8 cellular contexts compared by ENCODE assay signal in the genomic region with DNA sequence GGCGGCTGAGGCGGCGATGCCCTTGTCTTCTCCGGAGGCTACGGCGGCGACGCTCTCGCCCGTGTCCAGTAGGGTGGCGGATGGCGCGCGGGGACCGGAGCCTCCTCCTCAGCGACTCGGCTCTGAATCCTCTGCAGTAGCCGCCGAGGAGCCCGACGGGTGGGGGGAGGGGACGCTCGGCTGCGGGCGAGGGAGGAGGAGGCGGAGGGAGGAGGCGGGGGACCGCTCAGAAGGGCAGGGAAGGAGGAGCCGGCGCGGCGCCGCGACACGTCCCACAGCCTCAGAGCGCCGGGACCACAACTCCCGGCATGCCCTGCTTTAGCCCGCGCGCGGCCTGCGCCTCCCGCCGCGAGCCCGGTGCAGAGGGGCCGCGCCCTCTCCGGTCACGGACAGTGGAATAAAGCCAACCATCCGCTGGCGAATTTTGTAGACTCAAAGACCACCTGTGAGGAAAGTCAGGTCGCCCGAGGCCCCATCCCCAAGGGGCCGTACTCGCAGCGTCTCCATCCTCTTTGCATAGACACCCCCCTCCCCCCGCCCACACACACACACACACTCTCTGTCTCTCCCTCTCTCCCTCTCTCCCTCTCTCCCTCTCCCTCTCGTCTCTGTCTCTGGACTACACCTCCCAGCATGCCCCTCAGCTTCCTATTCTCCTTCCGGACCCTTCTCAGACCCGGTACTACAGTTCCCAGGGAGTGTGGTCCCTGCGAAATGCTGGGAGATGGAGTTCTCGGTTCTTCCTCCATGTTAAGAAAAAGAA. TPM values are rescaled to one million over a fixed set of nuclear protein-coding genes. Genes with fewer than 3 reads are reported as not detected.
DNase-seq lines count a peak whose midpoint lies in the region; ATAC-seq, FAIRE-seq and TF ChIP-seq lines count a peak whose summit lies in the region.

A gene with protein sequence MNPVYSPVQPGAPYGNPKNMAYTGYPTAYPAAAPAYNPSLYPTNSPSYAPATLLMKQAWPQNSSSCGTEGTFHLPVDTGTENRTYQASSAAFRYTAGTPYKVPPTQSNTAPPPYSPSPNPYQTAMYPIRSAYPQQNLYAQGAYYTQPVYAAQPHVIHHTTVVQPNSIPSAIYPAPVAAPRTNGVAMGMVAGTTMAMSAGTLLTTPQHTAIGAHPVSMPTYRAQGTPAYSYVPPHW (minus strand): TSS at position 157 of the 763 bp plus-strand sequence. CDS start 129,638 bp downstream, outside the sequence.

- no peaks in the 10 kb centered on the region for H3K9me3 ChIP-seq in aorta (ENCODE audit: control insufficient read depth, low read length)

- in situ Hi-C loops in astrocyte of the cerebellum (cut with HindIII; ENCODE audit: low sequenced_read_pairs) = no loop called here

- H3K27me3 ChIP-seq in rectal smooth muscle tissue (ENCODE audit: control insufficient read depth, insufficient read depth, low read length) (no peaks in the 10 kb centered on the region), aorta (ENCODE audit: control insufficient read depth in 1 of 2, insufficient read depth in 2 of 2, low read length in 1 of 2) (no peaks in the 10 kb centered on the region)

- FAIRE-seq in GM18507 (lab: Jason Lieb, UNC) = peak; percentile 91

- WGBS in aorta, 2 donors = 0% methylated on average over 41 to 64 of the region's 64 CpGs

- no peak for TF ChIP-seq CTCF in astrocyte of the cerebellum (IDR thresholded peaks at IDR 0.05; ENCODE audit: low read depth, low read length, missing control alignments)

- H3K4me3 ChIP-seq in astrocyte of the cerebellum (ENCODE audit: low read depth, low read length) (peak within 1 kb of the TSS; percentile 75), rectal smooth muscle tissue (ENCODE audit: low read length) (peak within 1 kb of the TSS; percentile 82), aorta (ENCODE audit: low read length in 2 of 2) (peak within 1 kb of the TSS; percentile 73 to 85)

- H3K9ac ChIP-seq in rectal smooth muscle tissue (ENCODE audit: low read length) = peak within 1 kb of the TSS; percentile 46

- peak; percentile 92 for ATAC-seq in HG02981 (IDR thresholded peaks at IDR 0.05; ENCODE audit: unreplicated experiment)
- peak; percentile 100 for ATAC-seq in aorta (ENCODE audit: low FRiP score)

- intact Hi-C loops in aorta (cut with DNase I) = no loop called here

- DNase-seq in GM18507 (ENCODE audit: extremely low spot score, insufficient read length, low read depth) (peak; percentile 97), NCI-H2029 treated with DMSO at 0.1 percent for 48 hours (lab: John Stamatoyannopoulos, UW) (peak; percentile 96), T-helper 9 cell (peak; percentile 91), astrocyte of the cerebellum (ENCODE audit: low read depth) (peak; percentile 96), hepatic stellate cell (ENCODE audit: low spot score) (peak; percentile 94), aorta (peak; percentile 98 to 99)

- H3K4me1 ChIP-seq in rectal smooth muscle tissue (ENCODE audit: control insufficient read depth, insufficient read depth, low read length) = peaks cover 6% of the 10 kb centered on the region
- no peaks in the 10 kb centered on the region for H3K4me1 ChIP-seq in aorta (ENCODE audit: control insufficient read depth in 1 of 2, insufficient read depth in 2 of 2, low read length in 2 of 2)

- no peaks in the 10 kb centered on the region for H3K36me3 ChIP-seq in rectal smooth muscle tissue (ENCODE audit: control insufficient read depth, insufficient read depth, low read length)
- no peaks in the 10 kb centered on the region for H3K36me3 ChIP-seq in aorta (ENCODE audit: control insufficient read depth in 1 of 2, insufficient read depth in 2 of 2, low read length in 1 of 2)

- peak within 1 kb of the TSS; percentile 78 for H3K27ac ChIP-seq in rectal smooth muscle tissue (ENCODE audit: low read depth, low read length)
- peak within 1 kb of the TSS in 1 of 2 donors; percentile 82 for H3K27ac ChIP-seq in aorta (ENCODE audit: low read depth in 1 of 2, low read length in 2 of 2)

RNA-seq across cellular contexts. Expression of the gene that starts here (rescaled TPM):
- 10 to 100 TPM; 36.2 to 52.0 TPM for total RNA-seq in aorta
- polyA plus RNA-seq in aorta = 10 to 100 TPM in 1 of 2 donors, 1 to 10 TPM in 1; 5.5 to 14.9 TPM
